Comparison of ENCODE assay signal across 24 cellular contexts in the genomic region with DNA sequence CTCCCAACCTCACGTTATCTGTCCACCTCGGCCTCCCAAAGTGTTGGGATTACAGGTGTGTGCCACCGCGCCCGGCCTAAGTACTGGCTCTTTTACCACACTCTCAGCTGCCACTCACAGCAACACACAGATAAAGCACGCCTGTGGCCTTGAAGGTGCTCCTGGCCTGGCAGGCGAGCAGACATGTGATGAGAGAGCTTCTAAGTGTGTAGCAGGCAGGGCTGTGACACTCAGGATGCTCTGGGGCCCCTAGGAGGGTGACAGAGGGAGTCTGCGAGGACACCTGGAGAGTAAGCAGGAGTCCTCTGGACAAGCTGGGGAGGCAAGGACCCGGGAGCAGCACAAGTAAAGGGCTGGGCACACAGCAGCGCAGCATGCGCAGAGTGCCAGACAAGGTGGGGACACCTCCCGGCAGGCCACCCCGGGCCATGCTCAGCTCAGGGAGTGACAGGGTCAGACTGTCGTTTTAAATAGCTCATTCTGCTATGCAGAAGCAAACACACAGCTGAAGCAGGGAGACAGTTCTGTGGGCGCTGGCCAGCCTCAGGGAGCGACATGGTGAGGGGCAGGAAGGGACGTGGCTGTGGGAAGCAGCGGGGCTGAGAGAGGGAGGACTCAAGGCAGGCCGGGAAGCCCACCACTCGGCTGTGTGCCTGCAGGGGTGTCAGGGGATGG.
"Had no signal": no experiment of that assay in that cellular context is flagged by ENCODE, and none has a peak within 500 bp of the region (broad histone marks: within the 10 kb centered on the region; RNA-seq: fewer than 3 reads in every experiment).

No MANE protein-coding gene starts in this region.

- H3K36me3 ChIP-seq: esophagus muscularis mucosa, lower lobe of right lung, tibial nerve had no signal

- H3K4me3 ChIP-seq: body of pancreas, esophagus muscularis mucosa, lower lobe of right lung, mucosa of descending colon, suprapubic skin, tibial nerve had no signal

- ATAC-seq: activated naive CD8-positive, alpha-beta T cell treated with anti-CD3 and anti-CD28 coated beads, Interleukin-2, amount 50 U/mL, for 24 hours; activated T-cell treated with anti-CD3 and anti-CD28 coated beads, Interleukin-2, amount 50 U/mL, for 72 hours; body of pancreas; effector memory CD8-positive, alpha-beta T cell; lower lobe of right lung; mucosa of descending colon; stimulated activated naive CD8-positive, alpha-beta T cell treated with anti-CD3 and anti-CD28 coated beads, Interleukin-15, amount 100 ng/mL, for 72 hours; T-helper 17 cell had no signal

- H3K27me3 ChIP-seq: body of pancreas, esophagus muscularis mucosa, suprapubic skin, tibial nerve had no signal

- H3K9me3 ChIP-seq: body of pancreas, esophagus muscularis mucosa, lower lobe of right lung, mucosa of descending colon, suprapubic skin, tibial nerve had no signal

- H3K27ac ChIP-seq: body of pancreas, esophagus muscularis mucosa, lower lobe of right lung, suprapubic skin, tibial nerve had no signal

- DNase-seq: activated CD4-positive, alpha-beta memory T cell treated with anti-CD3 and anti-CD28 coated beads, Interleukin-2, amount 10 ng/mL, durations not matched to agents 7 days and 5 days; activated CD4-positive, alpha-beta T cell treated with anti-CD3 and anti-CD28 coated beads, Interleukin-2, amount 10 ng/mL, durations not matched to agents 24 days and 14 days; activated effector memory CD4-positive, alpha-beta T cell treated with Interleukin-2 at 50 U/mL for 16 hours; activated naive CD4-positive, alpha-beta T cell treated with anti-CD3 and anti-CD28 coated beads for 36 hours; activated naive CD8-positive, alpha-beta T cell treated with anti-CD3 and anti-CD28 coated beads, Interleukin-2, amount 50 U/mL, for 24 hours; activated T-cell treated with anti-CD3 and anti-CD28 coated beads, Interleukin-2, amount 50 U/mL, for 72 hours; anterior cingulate cortex; caudate nucleus; effector memory CD8-positive, alpha-beta T cell; left cardiac atrium; lower lobe of right lung; mesendoderm; mucosa of descending colon; nephron progenitor cell; nucleus accumbens; stimulated activated CD4-positive, alpha-beta T cell treated with anti-CD3 and anti-CD28 coated beads, Interleukin-12 subunit alpha, Interleukin-12 subunit beta, amount 100 ng/mL, for 4 hours; stimulated activated CD4-positive, alpha-beta T cell treated with anti-CD3 and anti-CD28 coated beads, Interleukin-4, amount 100 ng/mL, for 4 hours; stimulated activated naive CD8-positive, alpha-beta T cell treated with anti-CD3 and anti-CD28 coated beads, Interleukin-15, amount 100 ng/mL, for 72 hours; SW 1271; T-helper 17 cell had no signal
